In genomic region chr4:157222764-157223145, GRCh38 we compare ENCODE assay signal across 9 cellular contexts. TPM values are rescaled to one million over a fixed set of nuclear protein-coding genes. Genes with fewer than 3 reads are reported as not detected.
DNase-seq lines count a peak whose midpoint lies in the region; ATAC-seq and TF ChIP-seq lines count a peak whose summit lies in the region.
"Had no signal": no experiment of that assay in that cellular context is flagged by ENCODE, and none has a peak within 500 bp of the region (broad histone marks: within the 10 kb centered on the region; RNA-seq: fewer than 3 reads in every experiment).

No MANE protein-coding gene starts in this region.

- no peak overlapping the region for H2BK120ac ChIP-seq in neuronal stem cell (ENCODE audit: low read depth, low read length)

- H3K4me3 ChIP-seq in ACC112 (ENCODE audit: low read depth, low read length) (peak overlapping the region; percentile 71), esophagus muscularis mucosa (peak overlapping the region; percentile 34 to 49 (median 38)), neuronal stem cell (ENCODE audit: low read length in 2 of 2) (peak overlapping the region; percentile 52 to 83)

- H4K8ac ChIP-seq in neuronal stem cell (ENCODE audit: low read depth, low read length): no peak overlapping the region

- no peak overlapping the region for H3K14ac ChIP-seq in neuronal stem cell (ENCODE audit: low read length)

- no peak overlapping the region for H3K23ac ChIP-seq in neuronal stem cell (ENCODE audit: low read depth, low read length, poor library complexity)

- peak overlapping the region; percentile 96 for H3K4me2 ChIP-seq in neuronal stem cell (ENCODE audit: insufficient read depth, low read length, poor library complexity, severe bottlenecking)

- peak overlapping the region; percentile 24 for H3K18ac ChIP-seq in neuronal stem cell (ENCODE audit: low read length)

- no peak overlapping the region for H2BK12ac ChIP-seq in neuronal stem cell (ENCODE audit: low read length)

- TF ChIP-seq CTCF in esophagus muscularis mucosa (IDR thresholded peaks at IDR 0.05): no peak

- H3K27me3 ChIP-seq in ACC112 (ENCODE audit: insufficient read depth, low read length) (peaks cover 71% of the 10 kb centered on the region), esophagus muscularis mucosa (peaks cover 0 to 59% (median 35%) of the 10 kb centered on the region in 4 donors), neuronal stem cell (ENCODE audit: control insufficient read depth in 3 of 3, insufficient read depth in 3 of 3, low read depth in 1 of 3, low read length in 3 of 3) (peaks cover 11 to 36% (median 27%) of the 10 kb centered on the region in 3 experiments)

- no peak overlapping the region for H2AK5ac ChIP-seq in neuronal stem cell (ENCODE audit: low read depth, low read length)

- WGBS in esophagus muscularis mucosa: 5% methylated on average over 16 of the region's 16 CpGs
- no CpG with 5 or more reads among the region's 16 CpGs for WGBS in neuronal stem cell (ENCODE audit: extremely low coverage in 2 of 2, insufficient read length in 2 of 2, insufficient replicate concordance in 1 of 2), 2 donors

- DNase-seq in NCI-H146 (lab: John Stamatoyannopoulos, UW) (peak; percentile 65), esophagus muscularis mucosa (ENCODE audit: extremely low spot score) (no peak), neuronal stem cell (ENCODE audit: low spot score) (no peak), HK-2 (ENCODE audit: unreplicated experiment) (no peak)
- DNase-seq in activated CD4-positive, alpha-beta T cell treated with anti-CD3 and anti-CD28 coated beads for 4 hours: no peak

- H3K4ac ChIP-seq in neuronal stem cell (ENCODE audit: low read length): no peak overlapping the region

- TF ChIP-seq EP300 in esophagus muscularis mucosa (IDR thresholded peaks at IDR 0.05): no peak

- intact Hi-C loops in esophagus muscularis mucosa (cut with DNase I): no loop called here

- no peak overlapping the region for H2BK15ac ChIP-seq in neuronal stem cell (ENCODE audit: low read length)

- H3K36me3 ChIP-seq in ACC112 (ENCODE audit: insufficient read depth, low read length) (no peaks in the 10 kb centered on the region), esophagus muscularis mucosa (no peaks in the 10 kb centered on the region), neuronal stem cell (replicated peaks in 1 of 2; ENCODE audit: control insufficient read depth in 2 of 2, insufficient read depth in 2 of 2, low read length in 2 of 2) (no peaks in the 10 kb centered on the region)

- ATAC-seq in esophagus mucosa: no peak
- no peak for ATAC-seq in GM18867 (IDR thresholded peaks at IDR 0.05; ENCODE audit: unreplicated experiment)

- TF ChIP-seq POLR2A in esophagus muscularis mucosa (IDR thresholded peaks at IDR 0.05; ENCODE audit: low read depth): no peak

- H4K91ac ChIP-seq in neuronal stem cell (ENCODE audit: low read depth, low read length, poor library complexity): no peak overlapping the region

- H3K79me1 ChIP-seq in neuronal stem cell (ENCODE audit: low read depth, low read length): no peaks in the 10 kb centered on the region

- H3K9ac ChIP-seq in neuronal stem cell (ENCODE audit: low read depth, low read length, poor library complexity): peak overlapping the region; percentile 78

- H3K4me1 ChIP-seq in ACC112 (ENCODE audit: control insufficient read depth, insufficient read depth, low read length, unreplicated experiment): no peaks in the 10 kb centered on the region
- H3K4me1 ChIP-seq in esophagus muscularis mucosa: peaks cover 0 to 26% (median 24%) of the 10 kb centered on the region in 4 donors
- H3K4me1 ChIP-seq in neuronal stem cell (ENCODE audit: control insufficient read depth in 2 of 2, insufficient read depth in 1 of 2, low read depth in 1 of 2, low read length in 2 of 2): peaks cover 12% of the 10 kb centered on the region in 2 donors

- no peak overlapping the region for H3K27ac ChIP-seq in ACC112 (ENCODE audit: low read depth, low read length)
- H3K27ac ChIP-seq in esophagus muscularis mucosa (replicated peaks in 1 of 4): no peak overlapping the region
- no peak overlapping the region for H3K27ac ChIP-seq in neuronal stem cell (replicated peaks; ENCODE audit: low read length)

- H2AFZ ChIP-seq in ACC112 (ENCODE audit: low read length, unreplicated experiment) (no peak overlapping the region), neuronal stem cell (ENCODE audit: low read length) (peak overlapping the region; percentile 96)

- H2BK5ac ChIP-seq in neuronal stem cell (ENCODE audit: low read length): no peak overlapping the region

- H3K9me3 ChIP-seq in esophagus muscularis mucosa: no peaks in the 10 kb centered on the region
- H3K9me3 ChIP-seq in neuronal stem cell (replicated peaks in 1 of 2; ENCODE audit: control insufficient read depth in 2 of 2, insufficient read depth in 1 of 2, low read depth in 1 of 2, low read length in 2 of 2): peaks cover 0 to 4% of the 10 kb centered on the region in 2 donors

- no peaks in the 10 kb centered on the region for H3K79me2 ChIP-seq in ACC112 (ENCODE audit: control insufficient read depth, insufficient read depth, low read length, unreplicated experiment)

RNA-seq across cellular contexts. Expression of gene GRIA2, which starts 2.2 kb away (rescaled TPM):
- total RNA-seq in esophagus muscularis mucosa (under 1 TPM in 3 of 4 donors, not detected in 1; 0.06 to 0.50 (median 0.06) TPM), esophagus mucosa (not detected)
- polyA plus RNA-seq in neuronal stem cell (2013, experiment 1 of 2): 0.03 TPM
- polyA plus RNA-seq in neuronal stem cell (2013, experiment 2 of 2): 0.12 TPM
- polyA plus RNA-seq: liver had no signal
